In genomic region chr16:15396948-15397594, GRCh38 we compare ENCODE assay signal across 7 cellular contexts.
"Had no signal": no experiment of that assay in that cellular context is flagged by ENCODE, and none has a peak within 500 bp of the region (broad histone marks: within the 10 kb centered on the region; RNA-seq: fewer than 3 reads in every experiment).

No MANE protein-coding gene starts in this region.

- H3K4me1 Mint-ChIP-seq: activated CD4-positive, alpha-beta T cell treated with anti-CD3 and anti-CD28 coated beads, Interleukin-2, amount 10 ng/mL, durations not matched to agents 24 days and 14 days; activated naive CD4-positive, alpha-beta T cell treated with anti-CD3 and anti-CD28 coated beads, Interleukin-2, amount 50 U/mL, for 24 hours had no signal

- H3K36me3 ChIP-seq: transverse colon had no signal

- DNase-seq: activated CD4-positive, alpha-beta T cell treated with anti-CD3 and anti-CD28 coated beads, Interleukin-2, amount 10 ng/mL, durations not matched to agents 24 days and 14 days; activated effector memory CD4-positive, alpha-beta T cell treated with Interleukin-2 at 50 U/mL for 16 hours; dorsolateral prefrontal cortex; transverse colon had no signal

- H3K4me3 Mint-ChIP-seq: activated CD4-positive, alpha-beta T cell treated with anti-CD3 and anti-CD28 coated beads, Interleukin-2, amount 10 ng/mL, durations not matched to agents 24 days and 14 days; activated naive CD4-positive, alpha-beta T cell treated with anti-CD3 and anti-CD28 coated beads, Interleukin-2, amount 50 U/mL, for 24 hours; natural killer cell treated with Interleukin-12 subunit alpha and Interleukin-12 subunit beta and Interleukin-15 and Interleukin-18, amount 100 ng/mL, for 72 hours; T-helper 1 cell treated with Interleukin-12 subunit alpha and Interleukin-12 subunit beta and Interleukin-4 antibody, amounts not matched to agents 30 μg/mL and 1 μg/mL, for 36 hours had no signal

- H3K27ac Mint-ChIP-seq: activated CD4-positive, alpha-beta T cell treated with anti-CD3 and anti-CD28 coated beads, Interleukin-2, amount 10 ng/mL, durations not matched to agents 24 days and 14 days; activated naive CD4-positive, alpha-beta T cell treated with anti-CD3 and anti-CD28 coated beads, Interleukin-2, amount 50 U/mL, for 24 hours; natural killer cell treated with Interleukin-12 subunit alpha and Interleukin-12 subunit beta and Interleukin-15 and Interleukin-18, amount 100 ng/mL, for 72 hours; T-helper 1 cell treated with Interleukin-12 subunit alpha and Interleukin-12 subunit beta and Interleukin-4 antibody, amounts not matched to agents 30 μg/mL and 1 μg/mL, for 36 hours had no signal

- ATAC-seq: natural killer cell treated with Interleukin-12 subunit alpha and Interleukin-12 subunit beta and Interleukin-15 and Interleukin-18, amount 100 ng/mL, for 72 hours had no signal

- H3K9me3 Mint-ChIP-seq: activated CD4-positive, alpha-beta T cell treated with anti-CD3 and anti-CD28 coated beads, Interleukin-2, amount 10 ng/mL, durations not matched to agents 24 days and 14 days; activated naive CD4-positive, alpha-beta T cell treated with anti-CD3 and anti-CD28 coated beads, Interleukin-2, amount 50 U/mL, for 24 hours; natural killer cell treated with Interleukin-12 subunit alpha and Interleukin-12 subunit beta and Interleukin-15 and Interleukin-18, amount 100 ng/mL, for 72 hours; T-helper 1 cell treated with Interleukin-12 subunit alpha and Interleukin-12 subunit beta and Interleukin-4 antibody, amounts not matched to agents 30 μg/mL and 1 μg/mL, for 36 hours had no signal

- H3K36me3 Mint-ChIP-seq: activated naive CD4-positive, alpha-beta T cell treated with anti-CD3 and anti-CD28 coated beads, Interleukin-2, amount 50 U/mL, for 24 hours; natural killer cell treated with Interleukin-12 subunit alpha and Interleukin-12 subunit beta and Interleukin-15 and Interleukin-18, amount 100 ng/mL, for 72 hours had no signal

- H3K27me3 ChIP-seq: dorsolateral prefrontal cortex had no signal

- H3K9me3 ChIP-seq: transverse colon had no signal
